17 cellular contexts compared by ENCODE assay signal in the genomic region with DNA sequence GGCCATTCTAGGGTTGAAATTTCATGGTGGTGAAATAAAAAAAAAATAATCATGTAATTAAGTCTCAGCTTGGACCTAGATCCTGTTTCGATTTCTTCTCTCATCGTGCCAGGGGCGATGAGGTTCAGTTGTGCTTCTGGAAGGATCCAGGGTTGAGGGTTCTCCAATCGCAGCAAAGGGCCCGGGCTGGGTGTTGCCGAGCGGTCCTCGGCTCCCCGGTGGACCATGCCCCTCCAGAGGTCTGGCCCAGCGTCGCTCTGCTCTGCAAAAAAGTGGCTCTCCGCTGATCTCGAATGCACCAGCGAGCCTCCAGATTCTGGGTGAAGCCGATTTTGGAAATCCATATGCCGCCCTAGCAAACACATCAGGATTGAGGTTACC. TPM values are rescaled to one million over a fixed set of nuclear protein-coding genes. Genes with fewer than 3 reads are reported as not detected.
DNase-seq lines count a peak whose midpoint lies in the region; ATAC-seq and TF ChIP-seq lines count a peak whose summit lies in the region.
"Had no signal": no experiment of that assay in that cellular context is flagged by ENCODE, and none has a peak within 500 bp of the region (broad histone marks: within the 10 kb centered on the region; RNA-seq: fewer than 3 reads in every experiment).

No MANE protein-coding gene starts in this region.

- H3K27me3 ChIP-seq in BLaER1: peaks cover 7% of the 10 kb centered on the region; the same call in 1 of the 2 replicates
- no peaks in the 10 kb centered on the region; the same call in 1 of the 2 replicates for H3K27me3 ChIP-seq in H9 (ENCODE audit: insufficient read depth, low read length)

- no peaks in the 10 kb centered on the region for H3K36me3 ChIP-seq in BLaER1
- H3K36me3 ChIP-seq: prostate gland had no signal

- H3K27ac ChIP-seq in BLaER1: no peak overlapping the region
- H3K27ac ChIP-seq in H9 (ENCODE audit: insufficient read length, low read depth, low read length): no peak overlapping the region
- H3K27ac ChIP-seq: prostate gland had no signal

- TF ChIP-seq CTCF in H9 (conservative IDR thresholded peaks at IDR 0.05) (no peak), nephron progenitor cell (IDR thresholded peaks at IDR 0.05) (no peak)

- H2AK5ac ChIP-seq in H9 (ENCODE audit: insufficient read length, low read length): no peak overlapping the region

- H3K36me3 Mint-ChIP-seq in H9 (ENCODE audit: insufficient read depth in 1 of 3, low read depth in 3 of 3): no peaks in the 10 kb centered on the region
- H3K36me3 Mint-ChIP-seq in nephron progenitor cell (ENCODE audit: low read depth): no peaks in the 10 kb centered on the region

- no peak overlapping the region for H2BK5ac ChIP-seq in H9 (ENCODE audit: insufficient read length, low read length)

- H3K4me3 ChIP-seq in BLaER1: no peak overlapping the region
- H3K4me3 ChIP-seq: prostate gland had no signal

- no peak overlapping the region for H2BK12ac ChIP-seq in H9 (ENCODE audit: insufficient read length, low read depth, low read length)

- H3K4me3 Mint-ChIP-seq in H9: peak overlapping the region; percentile 55 to 73
- peak overlapping the region; percentile 78 for H3K4me3 Mint-ChIP-seq in nephron progenitor cell

- H3K4ac ChIP-seq in H9 (ENCODE audit: low read depth, low read length): no peak overlapping the region

- H3K4me1 ChIP-seq in BLaER1 (peaks cover 47% of the 10 kb centered on the region), H9 (ENCODE audit: insufficient read depth, low read length) (peaks cover 9% of the 10 kb centered on the region; the same call in 1 of the 2 replicates)
- H3K4me1 ChIP-seq: Caco-2, prostate gland had no signal

- no peak overlapping the region for H3K9ac ChIP-seq in BLaER1
- no peak overlapping the region for H3K9ac ChIP-seq in H9 (ENCODE audit: extremely low read depth, insufficient read length, low read length)

- H3T11ph ChIP-seq in H9 (ENCODE audit: low read length): no peak overlapping the region

- H2BK15ac ChIP-seq in H9 (ENCODE audit: low read depth, low read length): no peak overlapping the region

- H3K79me1 ChIP-seq in H9 (ENCODE audit: insufficient read depth, low read depth, low read length, poor library complexity, severe bottlenecking): no peaks in the 10 kb centered on the region

- peak overlapping the region; percentile 76 for H3K4me2 ChIP-seq in BLaER1
- H3K4me2 ChIP-seq in H9 (ENCODE audit: insufficient read depth, insufficient read length, low read length): peak overlapping the region; percentile 57

- peak overlapping the region; percentile 52 for H3K18ac ChIP-seq in H9 (ENCODE audit: insufficient read length, low read depth, low read length)

- H4K5ac ChIP-seq in H9 (ENCODE audit: insufficient read length, low read depth, low read length): no peak overlapping the region

- H3K27me3 Mint-ChIP-seq in H9 (ENCODE audit: low read depth) (peaks cover 15% of the 10 kb centered on the region), nephron progenitor cell (ENCODE audit: low read depth, poor library complexity) (peaks cover 54% of the 10 kb centered on the region)

- DNase-seq in H9 (no peak), fibroblast of gingiva (ENCODE audit: low read depth) (peak; percentile 6), nephron progenitor cell (peak; percentile 21)
- DNase-seq: activated CD4-positive, alpha-beta T cell treated with anti-CD3 and anti-CD28 coated beads for 1 hour; activated effector memory CD4-positive, alpha-beta T cell treated with anti-CD3 and anti-CD28 coated beads, Interleukin-2, amount 50 U/mL, for 16 hours; Caco-2; foreskin melanocyte; mammary epithelial cell; NCI-H1436 treated with DMSO at 0.1 percent for 48 hours; NK-92 treated with Interleukin-12 subunit alpha and Interleukin-12 subunit beta, amount 100 ng/mL, for 24 hours; stimulated activated CD4-positive, alpha-beta T cell treated with anti-CD3 and anti-CD28 coated beads, Interleukin-4, amount 100 ng/mL, for 1 hour had no signal

- ATAC-seq in HG03095 (IDR thresholded peaks at IDR 0.05; ENCODE audit: unreplicated experiment) (no peak), GM19463 (IDR thresholded peaks at IDR 0.05; ENCODE audit: unreplicated experiment) (no peak), GM18520 (IDR thresholded peaks at IDR 0.05; ENCODE audit: unreplicated experiment) (no peak), GM18519 (IDR thresholded peaks at IDR 0.05; ENCODE audit: low FRiP score, unreplicated experiment) (no peak)

- no peak overlapping the region for H2BK120ac ChIP-seq in H9 (ENCODE audit: low read depth, low read length, poor library complexity, severe bottlenecking)

- peak overlapping the region in 1 of 3 experiments; percentile 37; a peak in 3 of 7 replicates for H3K27ac Mint-ChIP-seq in H9
- no peak overlapping the region for H3K27ac Mint-ChIP-seq in nephron progenitor cell

- no peaks in the 10 kb centered on the region for H3K79me2 ChIP-seq in H9 (ENCODE audit: insufficient read depth, low read length)

- no peak overlapping the region for H3K23ac ChIP-seq in H9 (ENCODE audit: insufficient read length, low read depth, low read length)

- no CpG with 5 or more reads among the region's 16 CpGs for WGBS in H9 (ENCODE audit: extremely low coverage, insufficient read length, low lambda C conversion rate)

- H3K14ac ChIP-seq in H9 (ENCODE audit: insufficient read depth, low read length): 0 out of 2 replicates have a peak overlapping the region, but pooled peaks have one; percentile 48

- no peak overlapping the region for H2AFZ ChIP-seq in H9 (ENCODE audit: low read length)

- H3K4me1 Mint-ChIP-seq in H9 (peaks cover 48 to 58% of the 10 kb centered on the region in 2 experiments), nephron progenitor cell (peaks cover 44% of the 10 kb centered on the region)

- no peaks in the 10 kb centered on the region; a peak in 1 of 5 replicates for H3K9me3 Mint-ChIP-seq in H9
- no peaks in the 10 kb centered on the region for H3K9me3 Mint-ChIP-seq in nephron progenitor cell

- H4K91ac ChIP-seq in H9 (ENCODE audit: insufficient read length, low read depth, low read length): no peak overlapping the region

- no peak overlapping the region for H4K8ac ChIP-seq in H9 (replicated peaks; ENCODE audit: insufficient read length, low read depth, low read length)

- H3K56ac ChIP-seq in H9 (ENCODE audit: insufficient read length, low read depth, low read length): no peak overlapping the region

- H4K20me1 ChIP-seq in BLaER1 (no peaks in the 10 kb centered on the region), H9 (ENCODE audit: control insufficient read depth, insufficient read depth, insufficient read length) (no peaks in the 10 kb centered on the region)

- no peaks in the 10 kb centered on the region for H3K9me3 ChIP-seq in BLaER1
- no peaks in the 10 kb centered on the region for H3K9me3 ChIP-seq in H9 (ENCODE audit: control insufficient read depth, low read depth, low read length)
- H3K9me3 ChIP-seq: Caco-2, prostate gland had no signal

- no peak overlapping the region for H2BK20ac ChIP-seq in H9 (ENCODE audit: low read depth, low read length, poor library complexity, severe bottlenecking)

- H3K23me2 ChIP-seq in H9 (ENCODE audit: insufficient read length, low read depth, low read length, poor library complexity, severe bottlenecking): no peaks in the 10 kb centered on the region

RNA-seq across cellular contexts. Expression of gene EN1, which starts 39.0 kb away (rescaled TPM):
- not detected in 2 replicates for total RNA-seq in H9 (2021)
